23 cellular contexts compared by ENCODE assay signal in the genomic region with DNA sequence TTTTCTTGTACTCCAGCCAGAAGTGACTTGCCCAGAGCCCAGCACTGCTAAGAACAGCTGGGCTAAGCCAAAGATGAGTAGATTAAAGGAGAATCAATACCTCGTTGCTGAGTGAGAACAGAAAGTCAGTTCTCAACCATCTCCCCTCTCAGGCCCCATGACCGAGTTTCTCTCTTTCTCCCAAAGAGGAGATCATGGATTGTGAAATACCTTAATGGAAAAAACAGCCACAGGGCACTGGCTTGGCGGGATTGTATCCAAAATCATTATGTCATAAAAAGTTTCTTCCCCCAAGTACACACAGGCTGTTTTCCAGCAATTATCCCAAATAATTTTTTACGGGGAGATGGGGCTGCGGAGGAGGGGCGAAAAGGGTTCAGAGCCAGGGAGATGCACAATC.
DNase-seq lines count a peak whose midpoint lies in the region; ATAC-seq, FAIRE-seq and TF ChIP-seq lines count a peak whose summit lies in the region.
"Had no signal": no experiment of that assay in that cellular context is flagged by ENCODE, and none has a peak within 500 bp of the region (broad histone marks: within the 10 kb centered on the region; RNA-seq: fewer than 3 reads in every experiment).

No MANE protein-coding gene starts in this region.

- H3K27ac Mint-ChIP-seq in type B pancreatic cell, result peak overlapping the region; percentile 34
- H3K27ac Mint-ChIP-seq: activated naive CD8-positive, alpha-beta T cell treated with anti-CD3 and anti-CD28 coated beads, Interleukin-2, amount 50 U/mL, for 24 hours; activated T-helper 17 cell treated with anti-CD3 and anti-CD28 coated beads, Interleukin-2, amount 50 U/mL, for 72 hours; nephron had no signal

- H3K4me1 ChIP-seq in right atrium auricular region, result no peaks in the 10 kb centered on the region
- no peaks in the 10 kb centered on the region for H3K4me1 ChIP-seq in esophagus muscularis mucosa
- peaks cover 27% of the 10 kb centered on the region for H3K4me1 ChIP-seq in keratinocyte (ENCODE audit: control insufficient read depth, extremely low read depth, insufficient read depth, low read length)
- H3K4me1 ChIP-seq: BE2C had no signal

- TF ChIP-seq POLR2A in esophagus muscularis mucosa (IDR thresholded peaks at IDR 0.05; ENCODE audit: low read depth), result no peak

- H3K4me2 ChIP-seq in keratinocyte (ENCODE audit: control insufficient read depth, extremely low read depth, insufficient read depth, low read depth, low read length), result peak overlapping the region; percentile 36

- H3K4me3 Mint-ChIP-seq in type B pancreatic cell, result no peak overlapping the region
- H3K4me3 Mint-ChIP-seq: activated naive CD8-positive, alpha-beta T cell treated with anti-CD3 and anti-CD28 coated beads, Interleukin-2, amount 50 U/mL, for 24 hours; activated T-helper 17 cell treated with anti-CD3 and anti-CD28 coated beads, Interleukin-2, amount 50 U/mL, for 72 hours; nephron had no signal

- TF ChIP-seq CTCF in right atrium auricular region (IDR thresholded peaks at IDR 0.05), result no peak
- TF ChIP-seq CTCF in esophagus muscularis mucosa (IDR thresholded peaks at IDR 0.05), result no peak
- no peak for TF ChIP-seq CTCF in keratinocyte (optimal IDR thresholded peaks at IDR 0.05 in 1 of 3, IDR thresholded peaks at IDR 0.05 in 1 of 3, conservative IDR thresholded peaks at IDR 0.05 in 1 of 3; ENCODE audit: extremely low read depth in 1 of 3, insufficient read depth in 2 of 3, low read length in 3 of 3)
- TF ChIP-seq CTCF in type B pancreatic cell (conservative IDR thresholded peaks at IDR 0.05), result no peak

- H3K27ac ChIP-seq in right atrium auricular region (no peak overlapping the region), esophagus muscularis mucosa (replicated peaks in 1 of 4) (no peak overlapping the region), keratinocyte (ENCODE audit: control insufficient read depth, insufficient read depth, low read length) (no peak overlapping the region)

- H3K79me2 ChIP-seq in keratinocyte (ENCODE audit: control insufficient read depth, insufficient read depth, low read length), result no peaks in the 10 kb centered on the region

- peaks cover 7% of the 10 kb centered on the region for H3K27me3 Mint-ChIP-seq in type B pancreatic cell
- H3K27me3 Mint-ChIP-seq: activated naive CD8-positive, alpha-beta T cell treated with anti-CD3 and anti-CD28 coated beads, Interleukin-2, amount 50 U/mL, for 24 hours; activated T-helper 17 cell treated with anti-CD3 and anti-CD28 coated beads, Interleukin-2, amount 50 U/mL, for 72 hours had no signal

- no peak overlapping the region for H3K9ac ChIP-seq in keratinocyte (ENCODE audit: control insufficient read depth, extremely low read depth, insufficient read depth, low read length)

- FAIRE-seq in keratinocyte (lab: Jason Lieb, UNC), result no peak
- FAIRE-seq: kidney, small intestine, urothelium cell line had no signal

- DNase-seq in Right ventricle myocardium inferior (ENCODE audit: missing footprints) (no peak), right atrium auricular region (ENCODE audit: low spot score) (no peak), esophagus muscularis mucosa (ENCODE audit: extremely low spot score) (peak; percentile 68), keratinocyte (ENCODE audit: low read depth, low spot score) (no peak), type B pancreatic cell (ENCODE audit: extremely low spot score, unreplicated experiment) (no peak), dedifferentiated amniotic fluid mesenchymal stem cell (ENCODE audit: extremely low spot score) (no peak), NCI-H1092 treated with DMSO at 0.1 percent for 48 hours (lab: John Stamatoyannopoulos, UW) (no peak)
- DNase-seq: 8988T; activated CD4-positive, alpha-beta T cell treated with anti-CD3 and anti-CD28 coated beads for 1 hour; activated naive CD8-positive, alpha-beta T cell treated with anti-CD3 and anti-CD28 coated beads, Interleukin-2, amount 50 U/mL, for 24 hours; BE2C; Calu3; dermis blood vessel endothelial cell; GOT3; kidney; NCI-H1436; NCI-H69; stimulated activated CD4-positive, alpha-beta T cell treated with anti-CD3 and anti-CD28 coated beads, Interleukin-4, amount 100 ng/mL, for 1 hour had no signal

- TF ChIP-seq EP300 in esophagus muscularis mucosa (IDR thresholded peaks at IDR 0.05), result no peak

- H4K20me1 ChIP-seq in keratinocyte (ENCODE audit: control insufficient read depth, extremely low read depth, insufficient read depth, low read length), result no peaks in the 10 kb centered on the region

- H3K9me1 ChIP-seq in keratinocyte (ENCODE audit: control insufficient read depth, extremely low read depth, insufficient read depth, low read length), result no peaks in the 10 kb centered on the region

- dilution Hi-C loops in keratinocyte (cut with MboI; ENCODE audit: extremely low pct_ligation_motif_present, low sequenced_read_pairs), result no loop called here

- no peaks in the 10 kb centered on the region for H3K9me3 ChIP-seq in right atrium auricular region
- no peaks in the 10 kb centered on the region for H3K9me3 ChIP-seq in esophagus muscularis mucosa
- no peaks in the 10 kb centered on the region for H3K9me3 ChIP-seq in keratinocyte (ENCODE audit: control insufficient read depth, low read depth, low read length)
- H3K9me3 ChIP-seq: BE2C had no signal

- no peaks in the 10 kb centered on the region for H3K36me3 Mint-ChIP-seq in type B pancreatic cell

- intact Hi-C loops in Right ventricle myocardium inferior (cut with DNase I), result no loop called here
- intact Hi-C loops in esophagus muscularis mucosa (cut with DNase I), result no loop called here

- H3K4me1 Mint-ChIP-seq in type B pancreatic cell (ENCODE audit: unreplicated experiment), result no peaks in the 10 kb centered on the region
- H3K4me1 Mint-ChIP-seq: activated naive CD8-positive, alpha-beta T cell treated with anti-CD3 and anti-CD28 coated beads, Interleukin-2, amount 50 U/mL, for 24 hours; activated T-helper 17 cell treated with anti-CD3 and anti-CD28 coated beads, Interleukin-2, amount 50 U/mL, for 72 hours had no signal

- peak; percentile 56 for ATAC-seq in Right ventricle myocardium inferior
- no peak for ATAC-seq in GM19395 (IDR thresholded peaks at IDR 0.05; ENCODE audit: unreplicated experiment)
- ATAC-seq: activated naive CD8-positive, alpha-beta T cell treated with anti-CD3 and anti-CD28 coated beads, Interleukin-2, amount 50 U/mL, for 24 hours; activated T-helper 17 cell treated with anti-CD3 and anti-CD28 coated beads, Interleukin-2, amount 50 U/mL, for 72 hours had no signal

- 63% methylated on average over 6 of the region's 6 CpGs for WGBS in esophagus muscularis mucosa

- H3K9me3 Mint-ChIP-seq in type B pancreatic cell, result no peaks in the 10 kb centered on the region
- H3K9me3 Mint-ChIP-seq: activated naive CD8-positive, alpha-beta T cell treated with anti-CD3 and anti-CD28 coated beads, Interleukin-2, amount 50 U/mL, for 24 hours; activated T-helper 17 cell treated with anti-CD3 and anti-CD28 coated beads, Interleukin-2, amount 50 U/mL, for 72 hours; nephron had no signal

- H3K4me3 ChIP-seq in right atrium auricular region, result no peak overlapping the region
- H3K4me3 ChIP-seq in esophagus muscularis mucosa, result no peak overlapping the region
- no peak overlapping the region for H3K4me3 ChIP-seq in keratinocyte (ENCODE audit: control insufficient read depth in 2 of 3, extremely low read depth in 1 of 3, insufficient read depth in 2 of 3, low read depth in 1 of 3, low read length in 3 of 3)

- H3K36me3 ChIP-seq in right atrium auricular region (no peaks in the 10 kb centered on the region), esophagus muscularis mucosa (no peaks in the 10 kb centered on the region), keratinocyte (ENCODE audit: control insufficient read depth in 2 of 2, extremely low read depth in 1 of 2, insufficient read depth in 2 of 2, low read length in 2 of 2) (no peaks in the 10 kb centered on the region)
- H3K36me3 ChIP-seq: BE2C had no signal

- no peaks in the 10 kb centered on the region for H3K27me3 ChIP-seq in right atrium auricular region
- H3K27me3 ChIP-seq in esophagus muscularis mucosa, result peaks cover 0 to 16% (median 0%) of the 10 kb centered on the region in 4 donors
- H3K27me3 ChIP-seq in keratinocyte (ENCODE audit: control insufficient read depth, extremely low read depth, insufficient read depth, low read length), result no peaks in the 10 kb centered on the region
- H3K27me3 ChIP-seq: BE2C had no signal

- H2AFZ ChIP-seq in keratinocyte (ENCODE audit: control insufficient read depth, low read length), result no peak overlapping the region
